ENCODE assay signal across 8 cellular contexts in the genomic region with DNA sequence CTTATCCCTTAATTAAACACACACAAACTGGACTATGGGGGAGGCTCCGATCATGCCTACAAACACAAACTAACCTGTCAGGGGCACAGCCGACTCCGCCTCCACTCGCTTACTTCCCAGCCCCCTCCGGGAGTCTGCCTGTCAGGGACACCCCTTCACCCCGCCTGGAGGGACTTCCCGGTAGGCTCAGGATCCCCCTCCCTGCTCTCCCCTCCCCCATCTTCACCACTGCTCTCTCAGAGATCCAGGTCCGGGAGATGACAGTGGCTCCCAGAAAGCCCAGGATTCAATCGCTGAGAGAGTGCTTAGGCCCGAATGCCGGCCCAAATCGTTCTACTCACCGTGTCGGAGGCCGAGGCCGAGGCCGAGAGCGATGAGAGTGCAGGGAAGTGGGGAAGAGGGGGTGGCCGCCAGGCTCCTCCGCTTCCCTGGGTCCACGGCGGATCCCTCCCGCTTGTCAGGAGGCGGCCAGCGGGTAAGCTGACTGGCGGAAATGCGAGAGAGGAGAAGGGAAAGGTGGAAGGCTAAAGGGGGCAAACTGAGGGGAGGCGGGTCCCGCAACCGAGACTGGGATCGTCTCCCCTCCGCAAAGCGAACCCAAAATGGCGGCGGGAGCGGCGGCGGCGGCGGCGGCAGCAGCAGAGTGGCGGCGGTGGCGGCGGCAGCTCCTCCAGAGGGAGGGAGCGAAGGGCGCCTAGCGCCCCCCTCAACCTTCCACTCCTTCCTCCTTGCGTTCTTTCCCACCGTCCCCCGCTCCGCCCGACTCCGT. TPM values are rescaled to one million over a fixed set of nuclear protein-coding genes. Genes with fewer than 3 reads are reported as not detected.
A peak's percentile ranks its signal among the peaks of the same experiment; 100 is the strongest.
DNase-seq lines count a peak whose midpoint lies in the region; ATAC-seq and TF ChIP-seq lines count a peak whose summit lies in the region.
"Not testable (repeated sequence)": the region's sequence is repeated elsewhere in the genome, so short reads cannot be mapped to it uniquely, and the experiment has no call there.

No MANE protein-coding gene starts in this region.

- not testable (repeated sequence) for TF ChIP-seq CTCF in sigmoid colon (IDR thresholded peaks at IDR 0.05); tibial nerve (IDR thresholded peaks at IDR 0.05)

- peak overlapping the region; percentile 73 to 98 (median 88) for H3K4me3 ChIP-seq in sigmoid colon
- H3K4me3 ChIP-seq in tibial nerve: peak overlapping the region; percentile 87 to 99 (median 94)

- not testable (repeated sequence) for H3K9me3 ChIP-seq in sigmoid colon, tibial nerve

- peaks cover 15% of the 10 kb centered on the region for H3K36me3 Mint-ChIP-seq in activated CD4-positive, alpha-beta memory T cell treated with anti-CD3 and anti-CD28 coated beads for 36 hours
- peaks cover 37% of the 10 kb centered on the region for H3K36me3 Mint-ChIP-seq in central memory CD8-positive, alpha-beta T cell (ENCODE audit: insufficient read depth)

- not testable (repeated sequence) for H3K36me3 ChIP-seq in sigmoid colon, tibial nerve

- H3K4me1 Mint-ChIP-seq in activated CD4-positive, alpha-beta memory T cell treated with anti-CD3 and anti-CD28 coated beads for 36 hours (ENCODE audit: low read depth): peaks cover 49% of the 10 kb centered on the region
- H3K4me1 Mint-ChIP-seq in central memory CD8-positive, alpha-beta T cell: peaks cover 26% of the 10 kb centered on the region

- peak overlapping the region; percentile 98 for H3K27ac Mint-ChIP-seq in activated CD4-positive, alpha-beta memory T cell treated with anti-CD3 and anti-CD28 coated beads for 36 hours
- H3K27ac Mint-ChIP-seq in central memory CD8-positive, alpha-beta T cell (ENCODE audit: low read depth): peak overlapping the region; percentile 98

- POLR2A ChIA-PET in activated CD4-positive, alpha-beta memory T cell treated with anti-CD3 and anti-CD28 coated beads for 36 hours (lab: Charles Lee): not testable (repeated sequence)

- ATAC-seq in GM18517 (IDR thresholded peaks at IDR 0.05; ENCODE audit: unreplicated experiment) (peak; percentile 28), HG02970 (IDR thresholded peaks at IDR 0.05; ENCODE audit: low FRiP score, unreplicated experiment) (peak; percentile 26)
- ATAC-seq in central memory CD8-positive, alpha-beta T cell (replicated peaks; ENCODE audit: extremely low read depth, poor library complexity, severe bottlenecking): peak; percentile 30

- H3K27me3 Mint-ChIP-seq in activated CD4-positive, alpha-beta memory T cell treated with anti-CD3 and anti-CD28 coated beads for 36 hours; central memory CD8-positive, alpha-beta T cell: not testable (repeated sequence)

- peaks cover 0 to 50% (median 42%) of the 10 kb centered on the region in 4 donors for H3K4me1 ChIP-seq in sigmoid colon
- H3K4me1 ChIP-seq in tibial nerve: peaks cover 2 to 48% (median 23%) of the 10 kb centered on the region in 4 donors

- TF ChIP-seq EP300 in sigmoid colon (IDR thresholded peaks at IDR 0.05): not testable (repeated sequence)
- TF ChIP-seq EP300 in tibial nerve (IDR thresholded peaks at IDR 0.05): peak in 1 of 2 donors; percentile 12

- not testable (repeated sequence) for TF ChIP-seq POLR2A in sigmoid colon (IDR thresholded peaks at IDR 0.05); tibial nerve (IDR thresholded peaks at IDR 0.05)

- WGBS in sigmoid colon, 2 donors: 0 to 1% methylated on average over 49 of the region's 54 CpGs
- 0 to 1% methylated on average over 34 to 45 of the region's 54 CpGs for WGBS in tibial nerve, 2 donors

- DNase-seq in NCI-H446 treated with DMSO at 0.1 percent for 48 hours (lab: John Stamatoyannopoulos, UW): peak; percentile 58
- DNase-seq in activated CD4-positive, alpha-beta memory T cell treated with anti-CD3 and anti-CD28 coated beads for 36 hours: peak; percentile 71
- peak; percentile 41 to 43 for DNase-seq in central memory CD8-positive, alpha-beta T cell (ENCODE audit: low spot score in 2 of 2)
- peak; percentile 66 for DNase-seq in iPS-NIHi11 (ENCODE audit: low spot score)
- peak; percentile 74 for DNase-seq in sigmoid colon
- DNase-seq in tibial nerve (ENCODE audit: low spot score in 2 of 2): peak in 1 of 2 donors; percentile 8

- not testable (repeated sequence) for H3K9me3 Mint-ChIP-seq in activated CD4-positive, alpha-beta memory T cell treated with anti-CD3 and anti-CD28 coated beads for 36 hours; central memory CD8-positive, alpha-beta T cell

- not testable (repeated sequence) for H3K27me3 ChIP-seq in sigmoid colon, tibial nerve

- intact Hi-C loops in activated CD4-positive, alpha-beta memory T cell treated with anti-CD3 and anti-CD28 coated beads for 36 hours (cut with micrococcal nuclease): loop anchor here (1.0 to 10.0 kb wide), 3 partner anchors 47 to 561 kb away; partner anchors contain the start of gene SCAMP3
- intact Hi-C loops in sigmoid colon (cut with DNase I): not testable (repeated sequence)

- CTCF ChIA-PET in activated CD4-positive, alpha-beta memory T cell treated with anti-CD3 and anti-CD28 coated beads for 36 hours (lab: Charles Lee): interaction anchor here (1.5 kb wide), 1 partner anchor 311 kb away, joined by 3 read pairs; no protein-coding TSS in a partner anchor

- peak overlapping the region; percentile 99 for H3K4me3 Mint-ChIP-seq in activated CD4-positive, alpha-beta memory T cell treated with anti-CD3 and anti-CD28 coated beads for 36 hours
- H3K4me3 Mint-ChIP-seq in central memory CD8-positive, alpha-beta T cell: peak overlapping the region; percentile 95

- peak overlapping the region; percentile 92 to 97 (median 97) for H3K27ac ChIP-seq in sigmoid colon
- H3K27ac ChIP-seq in tibial nerve: peak overlapping the region; percentile 95 to 98 (median 97)

RNA-seq across cellular contexts. Expression of gene ASH1L, which starts 0.6 kb away (rescaled TPM):
- 10 to 100 TPM; 28.8 to 29.6 TPM for total RNA-seq in activated CD4-positive, alpha-beta memory T cell treated with anti-CD3 and anti-CD28 coated beads for 36 hours
- 10 to 100 TPM; 62.4 to 70.6 (median 67.5) TPM for total RNA-seq in sigmoid colon
- 10 to 100 TPM in 1 of 3 donors, 1 to 10 TPM in 2; 4.2 to 14.6 (median 4.4) TPM for polyA plus RNA-seq in sigmoid colon
- 10 to 100 TPM; 73.7 to 99.6 (median 85.9) TPM for total RNA-seq in tibial nerve

RNA-seq across cellular contexts. Expression of gene MSTO1, which starts 48.0 kb away (rescaled TPM):
- 10 to 100 TPM; 59.6 to 63.4 TPM for total RNA-seq in activated CD4-positive, alpha-beta memory T cell treated with anti-CD3 and anti-CD28 coated beads for 36 hours
- 10 to 100 TPM in 2 of 4 donors, 1 to 10 TPM in 2; 3.6 to 14.7 (median 8.4) TPM for total RNA-seq in sigmoid colon
- polyA plus RNA-seq in sigmoid colon: 10 to 100 TPM in 1 of 3 donors, 1 to 10 TPM in 2; 3.6 to 26.7 (median 4.2) TPM
- total RNA-seq in tibial nerve: 10 to 100 TPM; 16.4 to 41.4 (median 20.9) TPM
